Comparison of ENCODE assay signal across 1 cellular context in the genomic region with DNA sequence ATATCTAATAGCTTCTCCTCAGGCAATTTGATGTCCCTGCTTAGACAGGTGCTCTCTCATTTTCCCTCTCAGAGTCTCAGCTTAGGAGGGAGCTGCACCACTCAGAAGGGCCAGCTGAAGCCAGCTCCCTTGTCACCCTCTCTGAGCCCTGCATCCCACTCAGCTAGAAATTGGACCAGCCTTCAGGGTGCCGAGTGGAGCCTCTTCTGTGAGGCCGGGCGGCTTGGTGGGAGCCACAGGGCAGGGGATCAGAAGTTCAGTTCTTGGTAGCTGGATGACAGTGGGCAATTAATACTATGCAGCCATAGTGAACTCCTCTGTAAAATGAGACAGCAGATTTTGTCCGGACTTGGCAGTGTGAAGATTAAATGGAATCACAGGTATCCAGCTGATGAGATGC.
TF ChIP-seq lines count a peak whose summit lies in the region.

No MANE protein-coding gene starts in this region.

TF ChIP-seq in HepG2, 621 proteins besides CTCF, POLR2A, EP300 and RAD21 (continued from another document):
- TF ChIP-seq, protein P1, sequence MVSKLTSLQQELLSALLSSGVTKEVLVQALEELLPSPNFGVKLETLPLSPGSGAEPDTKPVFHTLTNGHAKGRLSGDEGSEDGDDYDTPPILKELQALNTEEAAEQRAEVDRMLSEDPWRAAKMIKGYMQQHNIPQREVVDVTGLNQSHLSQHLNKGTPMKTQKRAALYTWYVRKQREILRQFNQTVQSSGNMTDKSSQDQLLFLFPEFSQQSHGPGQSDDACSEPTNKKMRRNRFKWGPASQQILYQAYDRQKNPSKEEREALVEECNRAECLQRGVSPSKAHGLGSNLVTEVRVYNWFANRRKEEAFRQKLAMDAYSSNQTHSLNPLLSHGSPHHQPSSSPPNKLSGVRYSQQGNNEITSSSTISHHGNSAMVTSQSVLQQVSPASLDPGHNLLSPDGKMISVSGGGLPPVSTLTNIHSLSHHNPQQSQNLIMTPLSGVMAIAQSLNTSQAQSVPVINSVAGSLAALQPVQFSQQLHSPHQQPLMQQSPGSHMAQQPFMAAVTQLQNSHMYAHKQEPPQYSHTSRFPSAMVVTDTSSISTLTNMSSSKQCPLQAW (CRISPR knock-in tag; IDR thresholded peaks at IDR 0.05): no peak
- TF ChIP-seq MXI1 (IDR thresholded peaks at IDR 0.05; ENCODE audit: borderline replicate concordance, low read depth, low read length) (no peak), ZNF496 (CRISPR knock-in tag; IDR thresholded peaks at IDR 0.05; ENCODE audit: insufficient replicate concordance) (no peak), ZNF326 (CRISPR knock-in tag; IDR thresholded peaks at IDR 0.05; ENCODE audit: borderline replicate concordance) (no peak)
- TF ChIP-seq, protein P2, sequence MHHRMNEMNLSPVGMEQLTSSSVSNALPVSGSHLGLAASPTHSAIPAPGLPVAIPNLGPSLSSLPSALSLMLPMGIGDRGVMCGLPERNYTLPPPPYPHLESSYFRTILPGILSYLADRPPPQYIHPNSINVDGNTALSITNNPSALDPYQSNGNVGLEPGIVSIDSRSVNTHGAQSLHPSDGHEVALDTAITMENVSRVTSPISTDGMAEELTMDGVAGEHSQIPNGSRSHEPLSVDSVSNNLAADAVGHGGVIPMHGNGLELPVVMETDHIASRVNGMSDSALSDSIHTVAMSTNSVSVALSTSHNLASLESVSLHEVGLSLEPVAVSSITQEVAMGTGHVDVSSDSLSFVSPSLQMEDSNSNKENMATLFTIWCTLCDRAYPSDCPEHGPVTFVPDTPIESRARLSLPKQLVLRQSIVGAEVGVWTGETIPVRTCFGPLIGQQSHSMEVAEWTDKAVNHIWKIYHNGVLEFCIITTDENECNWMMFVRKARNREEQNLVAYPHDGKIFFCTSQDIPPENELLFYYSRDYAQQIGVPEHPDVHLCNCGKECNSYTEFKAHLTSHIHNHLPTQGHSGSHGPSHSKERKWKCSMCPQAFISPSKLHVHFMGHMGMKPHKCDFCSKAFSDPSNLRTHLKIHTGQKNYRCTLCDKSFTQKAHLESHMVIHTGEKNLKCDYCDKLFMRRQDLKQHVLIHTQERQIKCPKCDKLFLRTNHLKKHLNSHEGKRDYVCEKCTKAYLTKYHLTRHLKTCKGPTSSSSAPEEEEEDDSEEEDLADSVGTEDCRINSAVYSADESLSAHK (CRISPR knock-in tag; IDR thresholded peaks at IDR 0.05; ENCODE audit: borderline replicate concordance): no peak
